ENCODE assay signal across 19 cellular contexts in the genomic region with DNA sequence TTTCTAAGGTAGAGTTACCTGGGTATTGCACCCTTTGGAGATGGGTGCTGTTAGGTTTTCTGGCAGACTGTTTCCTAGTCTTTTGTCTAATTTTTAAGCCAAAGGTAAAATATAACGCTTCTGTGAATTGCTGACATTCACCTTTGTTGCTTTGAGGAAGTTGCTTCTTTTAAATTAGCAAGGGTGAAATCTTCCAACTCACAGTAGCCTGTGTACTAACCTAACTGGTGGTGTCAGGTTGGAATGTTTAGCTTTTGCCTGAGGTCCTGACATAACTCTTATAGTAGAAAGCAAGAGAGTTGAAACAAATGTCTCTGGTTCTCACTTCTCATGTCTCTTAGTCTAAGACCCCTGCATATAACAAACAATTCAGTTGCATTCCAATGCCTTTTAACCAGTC.
DNase-seq lines count a peak whose midpoint lies in the region; ATAC-seq and TF ChIP-seq lines count a peak whose summit lies in the region.
"Had no signal": no experiment of that assay in that cellular context is flagged by ENCODE, and none has a peak within 500 bp of the region (broad histone marks: within the 10 kb centered on the region; RNA-seq: fewer than 3 reads in every experiment).

No MANE protein-coding gene starts in this region.

- peaks cover 16% of the 10 kb centered on the region for H3K4me1 Mint-ChIP-seq in MCF 10A (ENCODE audit: insufficient read depth, unreplicated experiment)
- H3K4me1 Mint-ChIP-seq in GM23338 = peaks cover 2% of the 10 kb centered on the region; the same call in 2 of the 3 replicates
- peaks cover 10% of the 10 kb centered on the region for H3K4me1 Mint-ChIP-seq in activated naive CD8-positive, alpha-beta T cell treated with anti-CD3 and anti-CD28 coated beads for 36 hours
- H3K4me1 Mint-ChIP-seq: CD4-positive, CD25-positive, alpha-beta regulatory T cell had no signal

- DNase-seq in T47D (ENCODE audit: low read depth in 1 of 2, low spot score in 1 of 2) (peak; percentile 45 to 55), MCF 10A (ENCODE audit: unreplicated experiment) (no peak), GM23338 (ENCODE audit: low spot score) (no peak), RPMI8226 (peak; percentile 56), right lobe of liver (no peak), substantia nigra (lab: John Stamatoyannopoulos, UW) (no peak)
- DNase-seq in activated CD4-positive, alpha-beta T cell treated with anti-CD3 and anti-CD28 coated beads for 1 hour = no peak
- no peak for DNase-seq in activated naive CD8-positive, alpha-beta T cell treated with anti-CD3 and anti-CD28 coated beads for 36 hours
- DNase-seq: CD4-positive, CD25-positive, alpha-beta regulatory T cell; CD8-positive, alpha-beta memory T cell; DMS53; DMS79 treated with DMSO at 0.1 percent for 48 hours; GF-D8; H7; HCEC 1CT had no signal

- peak overlapping the region; percentile 23; the same call in 1 of the 2 replicates for H2AFZ ChIP-seq in GM23338

- H3K27me3 ChIP-seq in GM23338 (ENCODE audit: insufficient read depth) (no peaks in the 10 kb centered on the region), right lobe of liver (no peaks in the 10 kb centered on the region)
- H3K27me3 ChIP-seq: BLaER1 had no signal

- no peaks in the 10 kb centered on the region for H3K9me3 Mint-ChIP-seq in MCF 10A (ENCODE audit: unreplicated experiment)
- peaks cover 8% of the 10 kb centered on the region; the same call in 2 of the 3 replicates for H3K9me3 Mint-ChIP-seq in GM23338
- peaks cover 3% of the 10 kb centered on the region for H3K9me3 Mint-ChIP-seq in activated naive CD8-positive, alpha-beta T cell treated with anti-CD3 and anti-CD28 coated beads for 36 hours
- H3K9me3 Mint-ChIP-seq: CD4-positive, CD25-positive, alpha-beta regulatory T cell; CD8-positive, alpha-beta memory T cell had no signal

- TF ChIP-seq POLR2A in right lobe of liver (IDR thresholded peaks at IDR 0.05) = no peak

- 10% methylated on average over 1 of the region's 1 CpG for WGBS in right lobe of liver (ENCODE audit: insufficient coverage, low coverage, low lambda C conversion rate, missing lambda C conversion rate)

- no peaks in the 10 kb centered on the region for H3K79me2 ChIP-seq in GM23338 (replicated peaks; ENCODE audit: insufficient read depth)

- no peaks in the 10 kb centered on the region for H3K36me3 Mint-ChIP-seq in MCF 10A (ENCODE audit: insufficient read depth, unreplicated experiment)
- H3K36me3 Mint-ChIP-seq in GM23338 (ENCODE audit: low read depth) = no peaks in the 10 kb centered on the region
- H3K36me3 Mint-ChIP-seq in activated naive CD8-positive, alpha-beta T cell treated with anti-CD3 and anti-CD28 coated beads for 36 hours = peaks cover 5% of the 10 kb centered on the region
- H3K36me3 Mint-ChIP-seq: CD4-positive, CD25-positive, alpha-beta regulatory T cell had no signal

- H3K4me3 Mint-ChIP-seq in MCF 10A (ENCODE audit: unreplicated experiment) (no peak overlapping the region), GM23338 (no peak overlapping the region)
- no peak overlapping the region for H3K4me3 Mint-ChIP-seq in activated naive CD8-positive, alpha-beta T cell treated with anti-CD3 and anti-CD28 coated beads for 36 hours
- H3K4me3 Mint-ChIP-seq: B cell; CD4-positive, CD25-positive, alpha-beta regulatory T cell; CD8-positive, alpha-beta memory T cell had no signal

- intact Hi-C loops in MCF 10A (cut with micrococcal nuclease) (no loop called here), right lobe of liver (cut with DNase I) (no loop called here)

- no peak overlapping the region for H3K27ac ChIP-seq in GM23338 (ENCODE audit: low read depth)
- peak overlapping the region in 2 of 3 donors; percentile 29 to 40 for H3K27ac ChIP-seq in right lobe of liver
- H3K27ac ChIP-seq in substantia nigra (ENCODE audit: low read depth, low read length, poor library complexity, severe bottlenecking) = no peak overlapping the region
- H3K27ac ChIP-seq: 22Rv1, BLaER1, C4-2B had no signal

- H3K4me2 ChIP-seq in GM23338 = no peak overlapping the region
- H3K4me2 ChIP-seq: BLaER1 had no signal

- no peaks in the 10 kb centered on the region for H4K20me1 ChIP-seq in GM23338 (replicated peaks; ENCODE audit: insufficient read depth)
- H4K20me1 ChIP-seq: BLaER1 had no signal

- POLR2A ChIA-PET in MCF 10A (lab: Yijun Ruan, JAX) = interaction anchor here (0.7 to 1.6 kb wide), 5 partner anchors 10 to 34 kb away, joined by 3 to 6 read pairs (median 3); no protein-coding TSS in a partner anchor

- in situ Hi-C loops in T47D (cut with HindIII; ENCODE audit: low pct_unique_long_range_greater_than_20kb, low sequenced_read_pairs) = no loop called here

- H3K27me3 Mint-ChIP-seq in MCF 10A (ENCODE audit: insufficient read depth, unreplicated experiment) (no peaks in the 10 kb centered on the region), GM23338 (ENCODE audit: insufficient read depth, low read depth, poor library complexity) (peaks cover 6% of the 10 kb centered on the region)
- H3K27me3 Mint-ChIP-seq in activated naive CD8-positive, alpha-beta T cell treated with anti-CD3 and anti-CD28 coated beads for 36 hours = no peaks in the 10 kb centered on the region

- no peaks in the 10 kb centered on the region for H3K4me1 ChIP-seq in GM23338 (ENCODE audit: insufficient read depth)
- peaks cover 0 to 62% (median 20%) of the 10 kb centered on the region in 4 donors for H3K4me1 ChIP-seq in right lobe of liver

- ATAC-seq in GM23338 = no peak
- peak in 2 of 4 donors; percentile 5 to 33 for ATAC-seq in right lobe of liver

- no peaks in the 10 kb centered on the region for H3K9me3 ChIP-seq in right lobe of liver

- TF ChIP-seq CTCF in MCF 10A (IDR thresholded peaks at IDR 0.05; ENCODE audit: unreplicated experiment) (no peak), GM23338 (conservative IDR thresholded peaks at IDR 0.05; ENCODE audit: low read depth in 2 of 2) (no peak), right lobe of liver (IDR thresholded peaks at IDR 0.05) (no peak)

- H3K4me3 ChIP-seq in GM23338 (no peak overlapping the region), right lobe of liver (no peak overlapping the region)
- H3K4me3 ChIP-seq: BLaER1 had no signal

- H3K27ac Mint-ChIP-seq in MCF 10A (ENCODE audit: low read depth, unreplicated experiment) = no peak overlapping the region
- no peak overlapping the region for H3K27ac Mint-ChIP-seq in GM23338
- no peak overlapping the region for H3K27ac Mint-ChIP-seq in activated naive CD8-positive, alpha-beta T cell treated with anti-CD3 and anti-CD28 coated beads for 36 hours
- H3K27ac Mint-ChIP-seq: B cell; CD4-positive, CD25-positive, alpha-beta regulatory T cell; CD8-positive, alpha-beta memory T cell had no signal

- no peaks in the 10 kb centered on the region for H3K36me3 ChIP-seq in GM23338 (ENCODE audit: insufficient read depth)
- H3K36me3 ChIP-seq in right lobe of liver = no peaks in the 10 kb centered on the region
- H3K36me3 ChIP-seq: BLaER1 had no signal

- H3F3A ChIP-seq in GM23338 (replicated peaks; ENCODE audit: low read depth) = no peaks in the 10 kb centered on the region

- CTCF ChIA-PET in MCF 10A (lab: Yijun Ruan, JAX) = interaction anchor here (1.1 to 1.2 kb wide), 2 partner anchors 8 to 24 kb away, joined by 3 to 4 read pairs; no protein-coding TSS in a partner anchor

- BruUV-seq in MCF 10A (replicated peaks; lab: Mats Ljungman, UMichigan) = no TSS peak

- peaks cover 8% of the 10 kb centered on the region; the same call in 1 of the 2 replicates for H3K9me2 ChIP-seq in GM23338 (ENCODE audit: insufficient read depth)

TF ChIP-seq in GM23338, 12 proteins besides CTCF, POLR2A, EP300 and RAD21 (continues in another document):
- TF ChIP-seq, protein P1, sequence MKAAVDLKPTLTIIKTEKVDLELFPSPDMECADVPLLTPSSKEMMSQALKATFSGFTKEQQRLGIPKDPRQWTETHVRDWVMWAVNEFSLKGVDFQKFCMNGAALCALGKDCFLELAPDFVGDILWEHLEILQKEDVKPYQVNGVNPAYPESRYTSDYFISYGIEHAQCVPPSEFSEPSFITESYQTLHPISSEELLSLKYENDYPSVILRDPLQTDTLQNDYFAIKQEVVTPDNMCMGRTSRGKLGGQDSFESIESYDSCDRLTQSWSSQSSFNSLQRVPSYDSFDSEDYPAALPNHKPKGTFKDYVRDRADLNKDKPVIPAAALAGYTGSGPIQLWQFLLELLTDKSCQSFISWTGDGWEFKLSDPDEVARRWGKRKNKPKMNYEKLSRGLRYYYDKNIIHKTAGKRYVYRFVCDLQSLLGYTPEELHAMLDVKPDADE (IDR thresholded peaks at IDR 0.05) = no peak
- TF ChIP-seq ZNF114 (CRISPR knock-in tag; IDR thresholded peaks at IDR 0.05) (no peak), STAT1 (IDR thresholded peaks at IDR 0.05; ENCODE audit: unreplicated experiment) (no peak), NANOG (IDR thresholded peaks at IDR 0.05; ENCODE audit: borderline replicate concordance) (no peak), EZH2phosphoT487 (IDR thresholded peaks at IDR 0.05; ENCODE audit: unreplicated experiment) (no peak), EZH2 (IDR thresholded peaks at IDR 0.05; ENCODE audit: low read depth, unreplicated experiment) (no peak), POLR2AphosphoS5 (IDR thresholded peaks at IDR 0.05; ENCODE audit: low read depth) (no peak), JUNB (IDR thresholded peaks at IDR 0.05; ENCODE audit: unreplicated experiment) (no peak), CREB1 (CRISPR knock-in tag; IDR thresholded peaks at IDR 0.05; ENCODE audit: low read depth) (no peak)
- TF ChIP-seq, protein P2, sequence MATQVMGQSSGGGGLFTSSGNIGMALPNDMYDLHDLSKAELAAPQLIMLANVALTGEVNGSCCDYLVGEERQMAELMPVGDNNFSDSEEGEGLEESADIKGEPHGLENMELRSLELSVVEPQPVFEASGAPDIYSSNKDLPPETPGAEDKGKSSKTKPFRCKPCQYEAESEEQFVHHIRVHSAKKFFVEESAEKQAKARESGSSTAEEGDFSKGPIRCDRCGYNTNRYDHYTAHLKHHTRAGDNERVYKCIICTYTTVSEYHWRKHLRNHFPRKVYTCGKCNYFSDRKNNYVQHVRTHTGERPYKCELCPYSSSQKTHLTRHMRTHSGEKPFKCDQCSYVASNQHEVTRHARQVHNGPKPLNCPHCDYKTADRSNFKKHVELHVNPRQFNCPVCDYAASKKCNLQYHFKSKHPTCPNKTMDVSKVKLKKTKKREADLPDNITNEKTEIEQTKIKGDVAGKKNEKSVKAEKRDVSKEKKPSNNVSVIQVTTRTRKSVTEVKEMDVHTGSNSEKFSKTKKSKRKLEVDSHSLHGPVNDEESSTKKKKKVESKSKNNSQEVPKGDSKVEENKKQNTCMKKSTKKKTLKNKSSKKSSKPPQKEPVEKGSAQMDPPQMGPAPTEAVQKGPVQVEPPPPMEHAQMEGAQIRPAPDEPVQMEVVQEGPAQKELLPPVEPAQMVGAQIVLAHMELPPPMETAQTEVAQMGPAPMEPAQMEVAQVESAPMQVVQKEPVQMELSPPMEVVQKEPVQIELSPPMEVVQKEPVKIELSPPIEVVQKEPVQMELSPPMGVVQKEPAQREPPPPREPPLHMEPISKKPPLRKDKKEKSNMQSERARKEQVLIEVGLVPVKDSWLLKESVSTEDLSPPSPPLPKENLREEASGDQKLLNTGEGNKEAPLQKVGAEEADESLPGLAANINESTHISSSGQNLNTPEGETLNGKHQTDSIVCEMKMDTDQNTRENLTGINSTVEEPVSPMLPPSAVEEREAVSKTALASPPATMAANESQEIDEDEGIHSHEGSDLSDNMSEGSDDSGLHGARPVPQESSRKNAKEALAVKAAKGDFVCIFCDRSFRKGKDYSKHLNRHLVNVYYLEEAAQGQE (IDR thresholded peaks at IDR 0.05; ENCODE audit: unreplicated experiment) = no peak

Comparison
In these comparisons a context has a peak if more than half of its experiments do, and no peak if none do; other contexts are left out.
1. DNase-seq: peak in T47D (2 of 2) and RPMI8226 (single experiment); none in MCF 10A (single experiment), GM23338 (single experiment), right lobe of liver (0 of 3), activated CD4-positive, alpha-beta T cell treated with anti-CD3 and anti-CD28 coated beads for 1 hour (single experiment), activated naive CD8-positive, alpha-beta T cell treated with anti-CD3 and anti-CD28 coated beads for 36 hours (single experiment) and substantia nigra (0 of 49).
2. H3K27ac ChIP-seq: peak in right lobe of liver (2 of 3); none in GM23338 (single experiment) and substantia nigra (single experiment).